Comparison of ENCODE assay signal across 9 cellular contexts in the genomic region with DNA sequence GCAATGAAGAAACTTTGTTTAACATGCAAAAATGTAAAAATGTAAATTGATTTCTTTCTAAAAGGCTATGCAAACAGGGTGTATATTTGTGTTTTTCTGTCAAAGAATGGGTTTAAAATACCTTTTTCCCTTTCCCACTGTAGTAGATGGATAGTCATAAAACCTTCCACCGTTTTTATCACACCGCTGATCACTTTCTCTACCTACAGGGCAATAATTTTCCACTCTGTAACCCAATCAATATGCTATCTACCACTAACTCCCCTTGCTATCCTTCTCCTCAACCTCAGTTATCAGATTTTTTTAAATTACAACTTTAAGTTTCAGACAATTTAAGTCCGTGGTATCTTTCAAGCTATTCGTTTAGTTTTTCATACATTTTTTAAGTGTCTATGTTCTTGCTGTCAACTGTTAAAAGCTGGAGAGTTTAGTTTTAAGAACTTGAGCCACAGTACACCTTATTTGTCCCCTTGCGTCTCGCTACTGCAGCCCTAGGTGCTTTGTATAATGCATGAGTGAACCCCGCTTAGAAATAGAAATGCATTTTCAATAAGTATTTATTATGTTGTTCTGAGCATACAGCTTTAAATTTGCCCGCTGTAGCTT.
DNase-seq lines count a peak whose midpoint lies in the region; ATAC-seq, FAIRE-seq and TF ChIP-seq lines count a peak whose summit lies in the region.
"Had no signal": no experiment of that assay in that cellular context is flagged by ENCODE, and none has a peak within 500 bp of the region (broad histone marks: within the 10 kb centered on the region; RNA-seq: fewer than 3 reads in every experiment).

No MANE protein-coding gene starts in this region.

- CTCF ChIA-PET in activated CD4-positive, alpha-beta T cell treated with anti-CD3 and anti-CD28 coated beads, Interleukin-2, amount 10 ng/mL, durations not matched to agents 7 days and 5 days (lab: Charles Lee): interaction anchor here (1.2 kb wide), 1 partner anchor 93 kb away, joined by 4 read pairs; no protein-coding TSS in a partner anchor

- H4K20me1 ChIP-seq in keratinocyte (ENCODE audit: control insufficient read depth, extremely low read depth, insufficient read depth, low read length): no peaks in the 10 kb centered on the region

- FAIRE-seq in keratinocyte (lab: Jason Lieb, UNC): no peak

- H3K4me3 ChIP-seq in keratinocyte (ENCODE audit: control insufficient read depth in 2 of 3, extremely low read depth in 1 of 3, insufficient read depth in 2 of 3, low read depth in 1 of 3, low read length in 3 of 3) (peak overlapping the region; percentile 61 to 87 (median 74)), thoracic aorta (peak overlapping the region; percentile 76)

- no peak for DNase-seq in activated CD4-positive, alpha-beta T cell treated with anti-CD3 and anti-CD28 coated beads, Interleukin-2, amount 10 ng/mL, durations not matched to agents 7 days and 5 days
- no peak for DNase-seq in activated CD4-positive, alpha-beta T cell treated with anti-CD3 and anti-CD28 coated beads for 48 hours
- DNase-seq in activated T-helper 2 cell treated with anti-CD3 and anti-CD28 coated beads, Interferon-gamma antibody, Interleukin-2, Interleukin-4, amounts not matched to agents 10 μg/mL and 5 μg/mL and 100 μg/mL, durations not matched to agents 14 hours and 24 hours and 36 hours (ENCODE audit: low spot score): no peak
- DNase-seq in keratinocyte (ENCODE audit: low read depth, low spot score) (no peak), thoracic aorta (ENCODE audit: low spot score) (no peak)
- no peak for DNase-seq in activated CD8-positive, alpha-beta memory T cell treated with anti-CD3 and anti-CD28 coated beads, Interleukin-2, amount 50 U/mL, for 48 hours
- DNase-seq: activated CD4-positive, alpha-beta T cell treated with anti-CD3 and anti-CD28 coated beads, Interleukin-2, amount 50 U/mL, for 1 hour had no signal

- H3K27ac Mint-ChIP-seq in activated CD4-positive, alpha-beta T cell treated with anti-CD3 and anti-CD28 coated beads, Interleukin-2, amount 10 ng/mL, durations not matched to agents 7 days and 5 days: peak overlapping the region; percentile 94
- H3K27ac Mint-ChIP-seq in activated T-helper 2 cell treated with anti-CD3 and anti-CD28 coated beads, Interferon-gamma antibody, Interleukin-2, Interleukin-4, amounts not matched to agents 10 μg/mL and 5 μg/mL and 100 μg/mL, durations not matched to agents 14 hours and 24 hours and 36 hours: peak overlapping the region; percentile 73

- POLR2A ChIA-PET in activated CD4-positive, alpha-beta T cell treated with anti-CD3 and anti-CD28 coated beads, Interleukin-2, amount 10 ng/mL, durations not matched to agents 7 days and 5 days (lab: Charles Lee): no interaction called here

- ATAC-seq in thoracic aorta (ENCODE audit: insufficient number of reproducible peaks, low FRiP score, low read depth) (no peak), GM21423 (IDR thresholded peaks at IDR 0.05; ENCODE audit: unreplicated experiment) (no peak), GM19463 (IDR thresholded peaks at IDR 0.05; ENCODE audit: unreplicated experiment) (no peak)

- H3K9me3 ChIP-seq in keratinocyte (ENCODE audit: control insufficient read depth, low read depth, low read length): no peaks in the 10 kb centered on the region
- no peaks in the 10 kb centered on the region for H3K9me3 ChIP-seq in thoracic aorta

- H3K4me1 ChIP-seq in keratinocyte (ENCODE audit: control insufficient read depth, extremely low read depth, insufficient read depth, low read length) (peaks cover 14% of the 10 kb centered on the region), thoracic aorta (ENCODE audit: control insufficient read depth in 1 of 2, low read depth in 2 of 2) (peaks cover 8 to 20% of the 10 kb centered on the region in 2 donors)

- peak overlapping the region; percentile 94 for H3K27ac ChIP-seq in keratinocyte (ENCODE audit: control insufficient read depth, insufficient read depth, low read length)
- peak overlapping the region; percentile 90 to 93 for H3K27ac ChIP-seq in thoracic aorta

- H3K27me3 ChIP-seq in keratinocyte (ENCODE audit: control insufficient read depth, extremely low read depth, insufficient read depth, low read length) (no peaks in the 10 kb centered on the region), thoracic aorta (replicated peaks; ENCODE audit: insufficient read depth) (no peaks in the 10 kb centered on the region)

- H3K9me1 ChIP-seq in keratinocyte (ENCODE audit: control insufficient read depth, extremely low read depth, insufficient read depth, low read length): no peaks in the 10 kb centered on the region

- no peaks in the 10 kb centered on the region for H3K27me3 Mint-ChIP-seq in activated CD4-positive, alpha-beta T cell treated with anti-CD3 and anti-CD28 coated beads, Interleukin-2, amount 10 ng/mL, durations not matched to agents 7 days and 5 days
- peaks cover 24% of the 10 kb centered on the region for H3K27me3 Mint-ChIP-seq in activated T-helper 2 cell treated with anti-CD3 and anti-CD28 coated beads, Interferon-gamma antibody, Interleukin-2, Interleukin-4, amounts not matched to agents 10 μg/mL and 5 μg/mL and 100 μg/mL, durations not matched to agents 14 hours and 24 hours and 36 hours (ENCODE audit: low read depth)

- no peaks in the 10 kb centered on the region for H3K79me2 ChIP-seq in keratinocyte (ENCODE audit: control insufficient read depth, insufficient read depth, low read length)

- H3K36me3 Mint-ChIP-seq in activated CD4-positive, alpha-beta T cell treated with anti-CD3 and anti-CD28 coated beads, Interleukin-2, amount 10 ng/mL, durations not matched to agents 7 days and 5 days (ENCODE audit: low read depth): no peaks in the 10 kb centered on the region
- H3K36me3 Mint-ChIP-seq in activated T-helper 2 cell treated with anti-CD3 and anti-CD28 coated beads, Interferon-gamma antibody, Interleukin-2, Interleukin-4, amounts not matched to agents 10 μg/mL and 5 μg/mL and 100 μg/mL, durations not matched to agents 14 hours and 24 hours and 36 hours (ENCODE audit: low read depth): no peaks in the 10 kb centered on the region

- intact Hi-C loops in activated T-helper 2 cell treated with anti-CD3 and anti-CD28 coated beads, Interferon-gamma antibody, Interleukin-2, Interleukin-4, amounts not matched to agents 10 μg/mL and 5 μg/mL and 100 μg/mL, durations not matched to agents 14 hours and 24 hours and 36 hours (cut with micrococcal nuclease): loop anchor here (5.0 to 10.0 kb wide), 3 partner anchors 121 to 269 kb away; no protein-coding TSS in a partner anchor

- no peaks in the 10 kb centered on the region for H3K9me3 Mint-ChIP-seq in activated CD4-positive, alpha-beta T cell treated with anti-CD3 and anti-CD28 coated beads, Interleukin-2, amount 10 ng/mL, durations not matched to agents 7 days and 5 days
- no peaks in the 10 kb centered on the region for H3K9me3 Mint-ChIP-seq in activated T-helper 2 cell treated with anti-CD3 and anti-CD28 coated beads, Interferon-gamma antibody, Interleukin-2, Interleukin-4, amounts not matched to agents 10 μg/mL and 5 μg/mL and 100 μg/mL, durations not matched to agents 14 hours and 24 hours and 36 hours

- peaks cover 22% of the 10 kb centered on the region for H3K4me1 Mint-ChIP-seq in activated CD4-positive, alpha-beta T cell treated with anti-CD3 and anti-CD28 coated beads, Interleukin-2, amount 10 ng/mL, durations not matched to agents 7 days and 5 days
- peaks cover 28% of the 10 kb centered on the region for H3K4me1 Mint-ChIP-seq in activated T-helper 2 cell treated with anti-CD3 and anti-CD28 coated beads, Interferon-gamma antibody, Interleukin-2, Interleukin-4, amounts not matched to agents 10 μg/mL and 5 μg/mL and 100 μg/mL, durations not matched to agents 14 hours and 24 hours and 36 hours (ENCODE audit: low read depth)

- TF ChIP-seq CTCF in keratinocyte (optimal IDR thresholded peaks at IDR 0.05 in 1 of 3, IDR thresholded peaks at IDR 0.05 in 1 of 3, conservative IDR thresholded peaks at IDR 0.05 in 1 of 3; ENCODE audit: extremely low read depth in 1 of 3, insufficient read depth in 2 of 3, low read length in 3 of 3): no peak
- TF ChIP-seq CTCF in thoracic aorta (IDR thresholded peaks at IDR 0.05): no peak

- H3K36me3 ChIP-seq in keratinocyte (ENCODE audit: control insufficient read depth in 2 of 2, extremely low read depth in 1 of 2, insufficient read depth in 2 of 2, low read length in 2 of 2): no peaks in the 10 kb centered on the region
- no peaks in the 10 kb centered on the region for H3K36me3 ChIP-seq in thoracic aorta

- dilution Hi-C loops in keratinocyte (cut with MboI; ENCODE audit: extremely low pct_ligation_motif_present, low sequenced_read_pairs): no loop called here

- H3K9ac ChIP-seq in keratinocyte (ENCODE audit: control insufficient read depth, extremely low read depth, insufficient read depth, low read length): peak overlapping the region; percentile 95

- H3K4me2 ChIP-seq in keratinocyte (ENCODE audit: control insufficient read depth, extremely low read depth, insufficient read depth, low read depth, low read length): peak overlapping the region; percentile 93

- H3K4me3 Mint-ChIP-seq in activated CD4-positive, alpha-beta T cell treated with anti-CD3 and anti-CD28 coated beads, Interleukin-2, amount 10 ng/mL, durations not matched to agents 7 days and 5 days: peak overlapping the region; percentile 76
- H3K4me3 Mint-ChIP-seq in activated T-helper 2 cell treated with anti-CD3 and anti-CD28 coated beads, Interferon-gamma antibody, Interleukin-2, Interleukin-4, amounts not matched to agents 10 μg/mL and 5 μg/mL and 100 μg/mL, durations not matched to agents 14 hours and 24 hours and 36 hours (ENCODE audit: low read depth): peak overlapping the region; percentile 84

- H2AFZ ChIP-seq in keratinocyte (ENCODE audit: control insufficient read depth, low read length): peak overlapping the region; percentile 69
